8 cellular contexts compared by ENCODE assay signal in the genomic region with DNA sequence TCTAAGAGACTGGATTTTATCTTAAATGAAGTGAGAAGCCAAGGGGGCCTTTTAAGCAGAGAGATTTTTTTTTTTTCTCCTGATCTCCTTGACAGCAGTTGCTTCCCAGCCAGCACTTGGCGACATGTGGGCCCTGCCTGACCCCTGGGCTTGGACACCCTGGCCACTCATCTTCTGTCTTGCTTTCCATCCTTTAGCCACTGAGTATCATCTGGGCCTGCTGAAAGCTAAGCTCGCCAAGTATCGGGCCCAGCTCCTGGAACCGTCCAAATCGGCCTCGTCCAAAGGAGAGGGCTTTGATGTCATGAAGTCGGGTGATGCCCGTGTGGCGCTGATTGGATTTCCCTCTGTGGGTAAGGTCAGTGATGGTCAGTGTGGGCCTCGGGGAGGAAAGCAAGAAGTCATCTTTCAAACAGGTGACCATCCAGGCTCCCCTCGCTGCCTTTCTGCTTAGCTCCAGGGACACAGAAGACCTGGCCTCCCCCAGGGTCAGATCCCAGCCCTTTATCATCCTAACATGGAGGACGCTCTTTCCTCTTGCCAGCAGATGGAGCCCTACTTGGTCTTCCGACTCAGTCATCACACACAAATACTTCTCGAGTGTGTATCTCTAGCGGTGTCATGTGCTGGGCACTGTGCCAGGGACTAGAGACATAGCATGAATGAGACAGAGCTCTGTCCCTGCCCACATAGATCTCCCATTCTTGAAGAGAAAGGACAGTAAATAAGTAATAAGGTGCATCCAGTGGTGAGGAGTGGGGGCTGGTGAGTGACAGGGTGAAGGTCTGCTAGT. TPM values are rescaled to one million over a fixed set of nuclear protein-coding genes. Genes with fewer than 3 reads are reported as not detected.
DNase-seq lines count a peak whose midpoint lies in the region; ATAC-seq and TF ChIP-seq lines count a peak whose summit lies in the region.

No MANE protein-coding gene starts in this region.

- H3K27ac Mint-ChIP-seq in natural killer cell, result peak overlapping the region; percentile 34 to 72
- H3K27ac Mint-ChIP-seq in natural killer cell treated with Interleukin-12 subunit alpha and Interleukin-12 subunit beta and Interleukin-15 and Interleukin-18, amount 100 ng/mL, for 72 hours, result peak overlapping the region in 1 of 2 donors; percentile 19

- no peak overlapping the region for H2AFZ ChIP-seq in OCI-LY1 (ENCODE audit: low read length)

- ATAC-seq in natural killer cell, result no peak
- ATAC-seq in natural killer cell treated with Interleukin-12 subunit alpha and Interleukin-12 subunit beta and Interleukin-15 and Interleukin-18, amount 100 ng/mL, for 72 hours, result no peak
- no peak for ATAC-seq in GM18861 (IDR thresholded peaks at IDR 0.05; ENCODE audit: unreplicated experiment)
- no peak for ATAC-seq in GM18907 (IDR thresholded peaks at IDR 0.05; ENCODE audit: unreplicated experiment)

- no peak overlapping the region for H3K4me3 Mint-ChIP-seq in natural killer cell
- no peak overlapping the region for H3K4me3 Mint-ChIP-seq in natural killer cell treated with Interleukin-12 subunit alpha and Interleukin-12 subunit beta and Interleukin-15 and Interleukin-18, amount 100 ng/mL, for 72 hours

- no peaks in the 10 kb centered on the region for H3K9me2 ChIP-seq in OCI-LY1 (ENCODE audit: low read depth, low read length)

- H3K36me3 ChIP-seq in OCI-LY1 (ENCODE audit: insufficient read depth, low read length) (peaks cover 67% of the 10 kb centered on the region), sigmoid colon (peaks cover 14 to 63% (median 32%) of the 10 kb centered on the region in 4 donors)

- H3K27ac ChIP-seq in OCI-LY1 (ENCODE audit: low read depth, low read length, poor library complexity, severe bottlenecking) (no peak overlapping the region), sigmoid colon (no peak overlapping the region)

- no peak for TF ChIP-seq POLR2A in sigmoid colon (IDR thresholded peaks at IDR 0.05)

- peaks cover 21 to 36% of the 10 kb centered on the region in 2 donors for H3K4me1 Mint-ChIP-seq in natural killer cell
- H3K4me1 Mint-ChIP-seq in natural killer cell treated with Interleukin-12 subunit alpha and Interleukin-12 subunit beta and Interleukin-15 and Interleukin-18, amount 100 ng/mL, for 72 hours (ENCODE audit: low read depth in 2 of 2), result peaks cover 17 to 24% of the 10 kb centered on the region in 2 donors

- no peak overlapping the region for H3K9ac ChIP-seq in OCI-LY1 (ENCODE audit: low read length)

- TF ChIP-seq CTCF in natural killer cell (IDR thresholded peaks at IDR 0.05) (no peak), OCI-LY1 (IDR thresholded peaks at IDR 0.05; ENCODE audit: low read length) (peak; percentile 51), sigmoid colon (IDR thresholded peaks at IDR 0.05) (no peak)

- no peak overlapping the region for H3K4me3 ChIP-seq in OCI-LY1 (ENCODE audit: low read depth, low read length, poor library complexity, severe bottlenecking)
- H3K4me3 ChIP-seq in sigmoid colon, result no peak overlapping the region

- H3K9me3 ChIP-seq in OCI-LY1 (ENCODE audit: low read length) (no peaks in the 10 kb centered on the region), sigmoid colon (no peaks in the 10 kb centered on the region)

- 81 to 83% methylated on average over 15 of the region's 15 CpGs for WGBS in sigmoid colon, 2 donors

- H3K79me2 ChIP-seq in OCI-LY1 (ENCODE audit: insufficient read depth, low read length), result peaks cover 2% of the 10 kb centered on the region

- no peaks in the 10 kb centered on the region for H4K20me1 ChIP-seq in OCI-LY1 (ENCODE audit: insufficient read depth, low read length)

- intact Hi-C loops in natural killer cell (cut with micrococcal nuclease) (no loop called here), sigmoid colon (cut with DNase I) (no loop called here)

- no peaks in the 10 kb centered on the region for H3K27me3 Mint-ChIP-seq in natural killer cell (ENCODE audit: low read depth in 2 of 2)
- no peaks in the 10 kb centered on the region for H3K27me3 Mint-ChIP-seq in natural killer cell treated with Interleukin-12 subunit alpha and Interleukin-12 subunit beta and Interleukin-15 and Interleukin-18, amount 100 ng/mL, for 72 hours

- no peak for TF ChIP-seq EP300 in sigmoid colon (IDR thresholded peaks at IDR 0.05)

- H3K27me3 ChIP-seq in OCI-LY1 (ENCODE audit: insufficient read depth, low read length) (no peaks in the 10 kb centered on the region), sigmoid colon (no peaks in the 10 kb centered on the region)

- H3K9me3 Mint-ChIP-seq in natural killer cell, result no peaks in the 10 kb centered on the region
- no peaks in the 10 kb centered on the region for H3K9me3 Mint-ChIP-seq in natural killer cell treated with Interleukin-12 subunit alpha and Interleukin-12 subunit beta and Interleukin-15 and Interleukin-18, amount 100 ng/mL, for 72 hours

- DNase-seq in natural killer cell, result no peak
- no peak for DNase-seq in natural killer cell treated with Interleukin-12 subunit alpha and Interleukin-12 subunit beta and Interleukin-15 and Interleukin-18, amount 100 ng/mL, for 72 hours (ENCODE audit: low spot score)
- DNase-seq in fibroblast of gingiva (ENCODE audit: low read depth), result peak; percentile 66
- peak; percentile 53 for DNase-seq in renal cortical epithelial cell (ENCODE audit: low read depth)
- no peak for DNase-seq in sigmoid colon

- H3K4me2 ChIP-seq in OCI-LY1 (ENCODE audit: low read length), result no peak overlapping the region

- H3K36me3 Mint-ChIP-seq in natural killer cell, result peaks cover 7% of the 10 kb centered on the region
- peaks cover 13% of the 10 kb centered on the region for H3K36me3 Mint-ChIP-seq in natural killer cell treated with Interleukin-12 subunit alpha and Interleukin-12 subunit beta and Interleukin-15 and Interleukin-18, amount 100 ng/mL, for 72 hours

- no peaks in the 10 kb centered on the region for H3F3A ChIP-seq in OCI-LY1 (ENCODE audit: insufficient read depth, low read length)

- peaks cover 3% of the 10 kb centered on the region for H3K4me1 ChIP-seq in OCI-LY1 (ENCODE audit: insufficient read depth, low read length, severe bottlenecking)
- H3K4me1 ChIP-seq in sigmoid colon, result peaks cover 0 to 7% (median 2%) of the 10 kb centered on the region in 4 donors

RNA-seq across cellular contexts. Expression of a gene that starts 6.1 kb away (rescaled TPM):
- 10 to 100 TPM; 53.3 to 69.2 (median 62.7) TPM for total RNA-seq in natural killer cell
- 10 to 100 TPM; 49.9 to 84.3 TPM for total RNA-seq in natural killer cell treated with Interleukin-12 subunit alpha and Interleukin-12 subunit beta and Interleukin-15 and Interleukin-18, amount 100 ng/mL, for 72 hours
- 36.5 and 39.6 TPM in 2 replicates for total RNA-seq in renal cortical epithelial cell
- 10 to 100 TPM; 25.2 to 36.0 (median 34.4) TPM for total RNA-seq in sigmoid colon
- 10 to 100 TPM; 25.0 to 37.3 (median 27.6) TPM for polyA plus RNA-seq in sigmoid colon

RNA-seq across cellular contexts. Expression of a gene that starts 14.7 kb away (rescaled TPM):
- total RNA-seq in natural killer cell (1 to 10 TPM; 1.6 to 2.0 (median 1.8) TPM), renal cortical epithelial cell (0.45 TPM in 1 of 2 replicates, not detected in the other), sigmoid colon (1 to 10 TPM in 2 of 4 donors, under 1 TPM in 2; 0.68 to 3.6 (median 1.3) TPM)
- total RNA-seq in natural killer cell treated with Interleukin-12 subunit alpha and Interleukin-12 subunit beta and Interleukin-15 and Interleukin-18, amount 100 ng/mL, for 72 hours, result 1 to 10 TPM; 1.0 to 2.0 TPM
- under 1 TPM in 2 of 3 donors, not detected in 1; 0.60 to 0.73 TPM for polyA plus RNA-seq in sigmoid colon

RNA-seq across cellular contexts. Expression of a gene that starts 54.6 kb away (rescaled TPM):
- 1 to 10 TPM; 6.6 to 10.0 (median 6.9) TPM for total RNA-seq in natural killer cell
- 1 to 10 TPM; 7.5 to 9.0 TPM for total RNA-seq in natural killer cell treated with Interleukin-12 subunit alpha and Interleukin-12 subunit beta and Interleukin-15 and Interleukin-18, amount 100 ng/mL, for 72 hours
- total RNA-seq in renal cortical epithelial cell, result 2.6 and 9.4 TPM in 2 replicates
- 10 to 100 TPM; 20.0 to 25.2 (median 23.9) TPM for total RNA-seq in sigmoid colon
- 1 to 10 TPM; 2.8 to 4.2 (median 3.8) TPM for polyA plus RNA-seq in sigmoid colon

RNA-seq across cellular contexts. Expression of a gene that starts 54.8 kb away (rescaled TPM):
- 10 to 100 TPM; 31.4 to 43.4 (median 41.5) TPM for total RNA-seq in natural killer cell
- 10 to 100 TPM; 40.1 to 52.1 TPM for total RNA-seq in natural killer cell treated with Interleukin-12 subunit alpha and Interleukin-12 subunit beta and Interleukin-15 and Interleukin-18, amount 100 ng/mL, for 72 hours
- total RNA-seq in renal cortical epithelial cell, result 15.1 and 17.4 TPM in 2 replicates
- total RNA-seq in sigmoid colon, result 10 to 100 TPM; 10.3 to 28.8 (median 15.3) TPM
- polyA plus RNA-seq in sigmoid colon, result 10 to 100 TPM; 17.4 to 28.1 (median 26.8) TPM

Comparison
In these comparisons a context has a peak if more than half of its experiments do, and no peak if none do; other contexts are left out.
1. DNase-seq: peak in fibroblast of gingiva (single experiment) and renal cortical epithelial cell (single experiment); none in natural killer cell (single experiment), natural killer cell treated with Interleukin-12 subunit alpha and Interleukin-12 subunit beta and Interleukin-15 and Interleukin-18, amount 100 ng/mL, for 72 hours (single experiment) and sigmoid colon (single experiment).